In the genomic region with DNA sequence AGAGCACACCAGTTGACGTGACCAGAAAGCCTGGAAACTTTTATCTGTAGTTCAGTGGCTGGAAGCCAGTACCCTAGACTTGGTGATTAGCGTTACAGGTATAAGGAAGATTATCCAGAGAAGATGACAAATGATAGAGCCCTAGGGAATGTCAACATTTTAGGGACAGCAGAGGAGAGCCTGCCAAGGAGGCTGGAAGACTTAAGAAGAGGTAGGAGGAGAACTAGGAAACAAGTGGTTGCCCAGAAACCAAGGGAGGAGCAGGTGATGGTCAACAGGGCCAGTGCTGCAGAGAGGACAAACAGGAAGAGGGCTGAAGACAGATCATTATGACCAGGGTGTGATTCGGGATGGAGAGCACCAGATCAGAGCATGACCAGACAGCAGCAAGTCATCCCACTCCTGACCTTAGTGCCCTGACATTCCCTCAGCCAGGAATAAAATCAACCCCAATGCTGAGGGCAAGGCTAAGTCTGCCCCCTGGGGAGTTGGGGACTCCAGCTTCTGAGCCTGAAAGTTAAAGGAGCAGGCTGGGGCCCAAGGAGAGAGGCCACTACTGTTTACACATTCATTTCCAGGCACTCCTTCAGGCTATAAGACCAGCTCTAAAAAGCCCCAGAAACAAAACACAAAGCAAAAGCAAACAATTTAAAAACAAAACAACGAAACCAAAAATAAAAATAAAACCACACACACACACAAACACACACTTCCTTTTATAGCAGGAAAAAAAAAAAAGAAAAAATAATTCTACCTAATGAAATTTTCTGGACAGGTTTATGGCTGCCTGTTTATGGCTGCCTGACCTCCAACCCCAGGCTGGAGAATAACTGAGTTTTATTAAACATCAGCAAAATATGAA, we compare ENCODE assay signal across 1 cellular context.
TF ChIP-seq lines count a peak whose summit lies in the region.

No MANE protein-coding gene starts in this region.

TF ChIP-seq in K562, 482 proteins besides CTCF, POLR2A, EP300 and RAD21:
- no peak for TF ChIP-seq KLF13 (tag; IDR thresholded peaks at IDR 0.05; ENCODE audit: borderline replicate concordance, low read depth)
- peak; percentile 31; the same call in 1 of the 2 replicates for TF ChIP-seq ZNF316 (IDR thresholded peaks at IDR 0.05)
- TF ChIP-seq RBM17 (IDR thresholded peaks at IDR 0.05; ENCODE audit: borderline replicate concordance, low read depth, low read length), result no peak
